In the genomic region with DNA sequence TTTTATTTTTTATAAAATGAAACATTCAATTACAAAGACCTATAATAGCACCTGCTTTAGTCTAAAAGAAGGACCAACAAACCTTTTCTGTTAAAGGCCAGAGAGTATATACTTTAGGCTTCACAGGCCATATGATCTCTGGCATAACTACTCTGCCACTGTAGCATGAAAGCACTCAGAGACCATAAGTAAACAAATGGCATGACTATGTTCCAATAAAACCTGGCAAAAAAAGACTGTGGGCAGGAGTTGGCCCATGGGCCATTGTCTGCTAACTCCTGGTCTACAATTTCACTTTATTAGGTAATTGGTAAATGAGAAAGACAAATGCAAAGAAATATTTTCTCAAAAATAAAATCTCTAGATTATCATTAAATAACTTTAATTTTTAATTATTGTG, we compare ENCODE assay signal across 1 cellular context.
TF ChIP-seq lines count a peak whose summit lies in the region.

No MANE protein-coding gene starts in this region.

TF ChIP-seq in HEK293, 187 proteins besides CTCF, POLR2A, EP300 and RAD21 (continued from another document):
- TF ChIP-seq, protein P1, sequence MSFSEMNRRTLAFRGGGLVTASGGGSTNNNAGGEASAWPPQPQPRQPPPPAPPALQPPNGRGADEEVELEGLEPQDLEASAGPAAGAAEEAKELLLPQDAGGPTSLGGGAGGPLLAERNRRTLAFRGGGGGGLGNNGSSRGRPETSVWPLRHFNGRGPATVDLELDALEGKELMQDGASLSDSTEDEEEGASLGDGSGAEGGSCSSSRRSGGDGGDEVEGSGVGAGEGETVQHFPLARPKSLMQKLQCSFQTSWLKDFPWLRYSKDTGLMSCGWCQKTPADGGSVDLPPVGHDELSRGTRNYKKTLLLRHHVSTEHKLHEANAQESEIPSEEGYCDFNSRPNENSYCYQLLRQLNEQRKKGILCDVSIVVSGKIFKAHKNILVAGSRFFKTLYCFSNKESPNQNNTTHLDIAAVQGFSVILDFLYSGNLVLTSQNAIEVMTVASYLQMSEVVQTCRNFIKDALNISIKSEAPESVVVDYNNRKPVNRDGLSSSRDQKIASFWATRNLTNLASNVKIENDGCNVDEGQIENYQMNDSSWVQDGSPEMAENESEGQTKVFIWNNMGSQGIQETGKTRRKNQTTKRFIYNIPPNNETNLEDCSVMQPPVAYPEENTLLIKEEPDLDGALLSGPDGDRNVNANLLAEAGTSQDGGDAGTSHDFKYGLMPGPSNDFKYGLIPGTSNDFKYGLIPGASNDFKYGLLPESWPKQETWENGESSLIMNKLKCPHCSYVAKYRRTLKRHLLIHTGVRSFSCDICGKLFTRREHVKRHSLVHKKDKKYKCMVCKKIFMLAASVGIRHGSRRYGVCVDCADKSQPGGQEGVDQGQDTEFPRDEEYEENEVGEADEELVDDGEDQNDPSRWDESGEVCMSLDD (tag by site-specific recombination; IDR thresholded peaks at IDR 0.05) = no peak
